24 cellular contexts compared by ENCODE assay signal in the genomic region with DNA sequence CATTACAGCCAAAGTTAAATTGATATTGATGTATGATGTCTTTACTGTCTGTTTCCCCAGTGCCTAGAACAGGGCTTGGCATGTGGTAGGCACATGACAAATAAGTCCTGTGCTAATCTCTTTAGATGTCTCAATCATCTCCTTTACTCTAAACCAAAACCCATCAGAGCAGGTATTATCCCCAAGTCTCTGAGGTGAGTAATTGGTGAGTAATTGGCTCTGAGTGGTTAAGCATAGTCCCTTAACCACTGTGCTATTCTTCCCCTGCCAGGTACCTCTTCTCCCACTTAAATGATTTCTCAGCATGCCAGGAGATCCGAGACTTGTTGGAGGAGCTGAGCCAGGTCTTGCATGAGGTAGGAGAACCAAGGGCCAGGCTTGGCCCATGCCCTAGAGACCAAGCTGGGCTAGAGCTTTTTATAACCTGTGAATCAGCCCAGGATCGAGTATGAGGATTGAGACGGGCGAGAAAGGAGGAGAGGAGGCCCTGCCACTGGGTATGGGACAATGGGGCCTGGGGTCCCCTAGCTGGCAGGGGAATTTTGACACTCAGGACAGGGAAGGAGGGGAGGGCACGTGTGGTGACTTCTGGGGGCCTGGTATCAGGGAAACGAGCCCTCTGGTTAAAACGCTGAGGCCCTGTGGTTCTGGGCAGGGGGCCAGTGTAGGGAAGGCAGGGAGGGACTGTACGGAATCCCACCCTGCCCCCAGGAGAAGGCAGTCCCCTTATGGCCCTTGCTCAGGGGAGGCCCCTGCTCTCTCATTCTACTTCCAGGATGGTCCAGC. TPM values are rescaled to one million over a fixed set of nuclear protein-coding genes. Genes with fewer than 3 reads are reported as not detected.
DNase-seq lines count a peak whose midpoint lies in the region; ATAC-seq and TF ChIP-seq lines count a peak whose summit lies in the region.
"Had no signal": no experiment of that assay in that cellular context is flagged by ENCODE, and none has a peak within 500 bp of the region (broad histone marks: within the 10 kb centered on the region; RNA-seq: fewer than 3 reads in every experiment).

No MANE protein-coding gene starts in this region.

- no peaks in the 10 kb centered on the region for H3K27me3 ChIP-seq in RWPE2 (ENCODE audit: insufficient read depth, poor library complexity, severe bottlenecking)
- no peaks in the 10 kb centered on the region for H3K27me3 ChIP-seq in dorsolateral prefrontal cortex
- H3K27me3 ChIP-seq: esophagus muscularis mucosa, neutrophil, uterus had no signal

- no peak overlapping the region for H3K4me3 Mint-ChIP-seq in stimulated activated effector memory CD8-positive, alpha-beta T cell treated with anti-CD3 and anti-CD28 coated beads, Interleukin-12 subunit alpha, Interleukin-12 subunit beta, amount 100 ng/mL, for 72 hours
- H3K4me3 Mint-ChIP-seq: CD8-positive, alpha-beta memory T cell; H9 had no signal

- H3K27ac Mint-ChIP-seq in activated naive CD4-positive, alpha-beta T cell treated with anti-CD3 and anti-CD28 coated beads, Interleukin-2, amount 50 U/mL, for 72 hours, result no peak overlapping the region
- H3K27ac Mint-ChIP-seq in stimulated activated effector memory CD8-positive, alpha-beta T cell treated with anti-CD3 and anti-CD28 coated beads, Interleukin-12 subunit alpha, Interleukin-12 subunit beta, amount 100 ng/mL, for 72 hours, result no peak overlapping the region
- H3K27ac Mint-ChIP-seq: H9 had no signal

- peak; percentile 83 to 92 for ATAC-seq in activated naive CD4-positive, alpha-beta T cell treated with anti-CD3 and anti-CD28 coated beads, Interleukin-2, amount 50 U/mL, for 72 hours
- peak; percentile 69 for ATAC-seq in RWPE2 (ENCODE audit: low read depth)
- ATAC-seq in stimulated activated effector memory CD8-positive, alpha-beta T cell treated with anti-CD3 and anti-CD28 coated beads, Interleukin-12 subunit alpha, Interleukin-12 subunit beta, amount 100 ng/mL, for 72 hours, result peak; percentile 81
- ATAC-seq: right cardiac atrium had no signal

- H3K4me1 ChIP-seq in RWPE2 (ENCODE audit: insufficient read depth, poor library complexity, severe bottlenecking), result peaks cover 10% of the 10 kb centered on the region
- H3K4me1 ChIP-seq: esophagus muscularis mucosa, uterus had no signal

- H3K27ac ChIP-seq in RWPE2 (ENCODE audit: poor library complexity, severe bottlenecking) (peak overlapping the region; percentile 5), dorsolateral prefrontal cortex (no peak overlapping the region)
- H3K27ac ChIP-seq: esophagus muscularis mucosa, KMS-11, neutrophil, uterus had no signal

- TF ChIP-seq CTCF in RWPE2 (IDR thresholded peaks at IDR 0.05; ENCODE audit: poor library complexity, severe bottlenecking) (no peak), fibroblast of mammary gland (conservative IDR thresholded peaks at IDR 0.05; ENCODE audit: control insufficient read depth, insufficient read depth, low read depth, low read length) (no peak), dorsolateral prefrontal cortex (IDR thresholded peaks at IDR 0.05 in 54 of 56, conservative IDR thresholded peaks at IDR 0.05 in 2 of 56; ENCODE audit: low read depth in 1 of 56, partially characterized antibody in 56 of 56) (no peak)

- no peaks in the 10 kb centered on the region for H3K9me3 Mint-ChIP-seq in activated naive CD4-positive, alpha-beta T cell treated with anti-CD3 and anti-CD28 coated beads, Interleukin-2, amount 50 U/mL, for 72 hours
- no peaks in the 10 kb centered on the region for H3K9me3 Mint-ChIP-seq in stimulated activated effector memory CD8-positive, alpha-beta T cell treated with anti-CD3 and anti-CD28 coated beads, Interleukin-12 subunit alpha, Interleukin-12 subunit beta, amount 100 ng/mL, for 72 hours
- H3K9me3 Mint-ChIP-seq: CD8-positive, alpha-beta memory T cell; H9 had no signal

- intact Hi-C loops in dorsolateral prefrontal cortex (cut with DNase I), result no loop called here

- H3K36me3 ChIP-seq in RWPE2 (ENCODE audit: low read depth), result peaks cover 39% of the 10 kb centered on the region
- H3K36me3 ChIP-seq: neutrophil, uterus had no signal

- no peaks in the 10 kb centered on the region for H3K36me3 Mint-ChIP-seq in activated naive CD4-positive, alpha-beta T cell treated with anti-CD3 and anti-CD28 coated beads, Interleukin-2, amount 50 U/mL, for 72 hours
- H3K36me3 Mint-ChIP-seq in stimulated activated effector memory CD8-positive, alpha-beta T cell treated with anti-CD3 and anti-CD28 coated beads, Interleukin-12 subunit alpha, Interleukin-12 subunit beta, amount 100 ng/mL, for 72 hours, result no peaks in the 10 kb centered on the region
- H3K36me3 Mint-ChIP-seq: CD8-positive, alpha-beta memory T cell had no signal

- no peak overlapping the region for H3K4me3 ChIP-seq in RWPE2 (ENCODE audit: severe bottlenecking)
- no peak overlapping the region for H3K4me3 ChIP-seq in fibroblast of mammary gland (ENCODE audit: control insufficient read depth, low read depth, low read length)
- H3K4me3 ChIP-seq in dorsolateral prefrontal cortex, result no peak overlapping the region
- H3K4me3 ChIP-seq: esophagus muscularis mucosa, uterus had no signal

- H3K9me3 ChIP-seq in RWPE2 (ENCODE audit: severe bottlenecking), result no peaks in the 10 kb centered on the region
- H3K9me3 ChIP-seq: esophagus muscularis mucosa, neutrophil, uterus had no signal

- DNase-seq in activated naive CD4-positive, alpha-beta T cell treated with anti-CD3 and anti-CD28 coated beads, Interleukin-2, amount 50 U/mL, for 72 hours (ENCODE audit: low spot score in 2 of 2), result no peak
- no peak for DNase-seq in activated naive CD4-positive, alpha-beta T cell treated with anti-CD3 and anti-CD28 coated beads, Interleukin-2, amount 50 U/mL, for 16 hours
- DNase-seq in RWPE2 (ENCODE audit: low spot score) (no peak), fibroblast of mammary gland (ENCODE audit: low read depth) (peak; percentile 8), SKM-1 treated with dmso at 0.1 percent for 144 hours (lab: John Stamatoyannopoulos, UW; ENCODE audit: unreplicated experiment) (no peak), dorsolateral prefrontal cortex (no peak), NCI-H2029 treated with DMSO at 0.1 percent for 48 hours (lab: John Stamatoyannopoulos, UW) (no peak)
- no peak for DNase-seq in stimulated activated effector memory CD8-positive, alpha-beta T cell treated with anti-CD3 and anti-CD28 coated beads, Interleukin-12 subunit alpha, Interleukin-12 subunit beta, amount 100 ng/mL, for 72 hours (ENCODE audit: low spot score in 2 of 2)
- DNase-seq: activated naive CD4-positive, alpha-beta T cell; CD8-positive, alpha-beta memory T cell; DND-41; H9; islet precursor cell; midbrain; NCI-H345; NK-92 treated with Interleukin-12 subunit alpha and Interleukin-12 subunit beta, amount 100 ng/mL, for 24 hours; Right ventricle myocardium superior; uterus had no signal

- no peaks in the 10 kb centered on the region for H3K4me1 Mint-ChIP-seq in stimulated activated effector memory CD8-positive, alpha-beta T cell treated with anti-CD3 and anti-CD28 coated beads, Interleukin-12 subunit alpha, Interleukin-12 subunit beta, amount 100 ng/mL, for 72 hours
- H3K4me1 Mint-ChIP-seq: CD8-positive, alpha-beta memory T cell had no signal

RNA-seq across cellular contexts. Expression of a gene that starts 4.5 kb away (rescaled TPM):
- total RNA-seq in activated naive CD4-positive, alpha-beta T cell treated with anti-CD3 and anti-CD28 coated beads, Interleukin-2, amount 50 U/mL, for 72 hours, result 1 to 10 TPM; 2.0 to 3.5 TPM
- total RNA-seq in dorsolateral prefrontal cortex, result 10 to 100 TPM in 32 of 120 experiments, 1 to 10 TPM in 88; 1.8 to 17.6 (median 7.9) TPM

RNA-seq across cellular contexts. Expression of a gene that starts 8.6 kb away (rescaled TPM):
- total RNA-seq in activated naive CD4-positive, alpha-beta T cell treated with anti-CD3 and anti-CD28 coated beads, Interleukin-2, amount 50 U/mL, for 72 hours, result not detected
- 1 to 10 TPM in 1 of 120 experiments, under 1 TPM in 2, not detected in 117; 0.31 to 1.1 (median 0.51) TPM for total RNA-seq in dorsolateral prefrontal cortex
- total RNA-seq: CD8-positive, alpha-beta memory T cell; esophagus muscularis mucosa; H9; right cardiac atrium; Right ventricle myocardium superior; subcutaneous adipose tissue; T-helper 1 cell treated with Interleukin-12 subunit alpha and Interleukin-12 subunit beta and Interleukin-4 antibody, amounts not matched to agents 30 ng/mL and 1 ng/mL, for 36 hours; uterus had no signal

RNA-seq across cellular contexts. Expression of a gene that starts 10.1 kb away (rescaled TPM):
- total RNA-seq in activated naive CD4-positive, alpha-beta T cell treated with anti-CD3 and anti-CD28 coated beads, Interleukin-2, amount 50 U/mL, for 72 hours, result not detected
- total RNA-seq in dorsolateral prefrontal cortex, result under 1 TPM in 2 of 120 experiments, not detected in 118; 0.27 to 0.36 TPM
- total RNA-seq: CD8-positive, alpha-beta memory T cell; esophagus muscularis mucosa; H9; right cardiac atrium; Right ventricle myocardium superior; subcutaneous adipose tissue; T-helper 1 cell treated with Interleukin-12 subunit alpha and Interleukin-12 subunit beta and Interleukin-4 antibody, amounts not matched to agents 30 ng/mL and 1 ng/mL, for 36 hours; uterus had no signal

RNA-seq across cellular contexts. Expression of a gene that starts 12.1 kb away (rescaled TPM):
- 10 to 100 TPM; 23.0 to 34.4 TPM for total RNA-seq in activated naive CD4-positive, alpha-beta T cell treated with anti-CD3 and anti-CD28 coated beads, Interleukin-2, amount 50 U/mL, for 72 hours
- total RNA-seq in dorsolateral prefrontal cortex, result 10 to 100 TPM; 10.6 to 30.1 (median 17.6) TPM

RNA-seq across cellular contexts. Expression of a gene that starts 13.0 kb away (rescaled TPM):
- not detected for total RNA-seq in activated naive CD4-positive, alpha-beta T cell treated with anti-CD3 and anti-CD28 coated beads, Interleukin-2, amount 50 U/mL, for 72 hours
- total RNA-seq in dorsolateral prefrontal cortex, result not detected
- total RNA-seq: CD8-positive, alpha-beta memory T cell; esophagus muscularis mucosa; H9; right cardiac atrium; Right ventricle myocardium superior; subcutaneous adipose tissue; T-helper 1 cell treated with Interleukin-12 subunit alpha and Interleukin-12 subunit beta and Interleukin-4 antibody, amounts not matched to agents 30 ng/mL and 1 ng/mL, for 36 hours; uterus had no signal
